In genomic region chr7:143096146-143096545, GRCh38 we compare ENCODE assay signal across 9 cellular contexts. TPM values are rescaled to one million over a fixed set of nuclear protein-coding genes. Genes with fewer than 3 reads are reported as not detected.
"Had no signal": no experiment of that assay in that cellular context is flagged by ENCODE, and none has a peak within 500 bp of the region (broad histone marks: within the 10 kb centered on the region; RNA-seq: fewer than 3 reads in every experiment).

No MANE protein-coding gene starts in this region.

- H3K4me3 ChIP-seq: GM23248, K562 had no signal

- H2AFZ ChIP-seq: GM23248 had no signal

- H3K27ac ChIP-seq: GM23248 had no signal

- ATAC-seq: K562 had no signal

- DNase-seq: GM23248, GOT3, H7, HCEC 1CT, IMR-90, KG1 had no signal

- H3K9ac ChIP-seq: GM23248 had no signal

RNA-seq across cellular contexts. Expression of gene PIP, which starts 35.7 kb away (rescaled TPM):
- total RNA-seq: GM23248, H4, H7, HT-29, IMR-90, K562 had no signal
- polyA plus RNA-seq: GM23248, IMR-90, K562 had no signal

RNA-seq across cellular contexts. Expression of gene OR6V1, which starts 44.0 kb away (rescaled TPM):
- total RNA-seq: GM23248, H4, H7, HT-29, IMR-90, K562 had no signal
- polyA plus RNA-seq: GM23248, IMR-90, K562 had no signal
